25 cellular contexts compared by ENCODE assay signal in genomic region chr6:99980741-99981140, GRCh38. TPM values are rescaled to one million over a fixed set of nuclear protein-coding genes. Genes with fewer than 3 reads are reported as not detected.
"Had no signal": no experiment of that assay in that cellular context is flagged by ENCODE, and none has a peak within 500 bp of the region (broad histone marks: within the 10 kb centered on the region; RNA-seq: fewer than 3 reads in every experiment).

No MANE protein-coding gene starts in this region.

- H3K27ac ChIP-seq: colonic mucosa, coronary artery, dorsolateral prefrontal cortex, epithelial cell of prostate, esophagus muscularis mucosa, esophagus squamous epithelium, foreskin keratinocyte, gastrocnemius medialis, gastroesophageal sphincter, heart left ventricle, heart right ventricle had no signal

- H3K27me3 ChIP-seq: colonic mucosa, dorsolateral prefrontal cortex, esophagus muscularis mucosa, esophagus squamous epithelium, foreskin keratinocyte, gastrocnemius medialis, gastroesophageal sphincter, heart left ventricle, heart right ventricle had no signal

- H3K36me3 ChIP-seq: colonic mucosa, esophagus muscularis mucosa, esophagus squamous epithelium, gastrocnemius medialis, gastroesophageal sphincter, heart left ventricle, heart right ventricle had no signal

- H3K4me3 ChIP-seq: colonic mucosa, coronary artery, dorsolateral prefrontal cortex, esophagus muscularis mucosa, esophagus squamous epithelium, gastrocnemius medialis, gastroesophageal sphincter, heart left ventricle, heart right ventricle had no signal

- DNase-seq: colonic mucosa; cortex of kidney; dermis blood vessel endothelial cell; dorsolateral prefrontal cortex; effector CD4-positive, alpha-beta T cell; effector CD8-positive, alpha-beta T cell; effector memory CD4-positive, alpha-beta T cell; effector memory CD8-positive, alpha-beta T cell; endodermal cell; erythroblast; esophagus squamous epithelium; foreskin fibroblast; foreskin keratinocyte; foreskin melanocyte; gastrocnemius medialis; glutamatergic neuron; head of caudate nucleus; heart left ventricle; heart right ventricle had no signal

- H3K9me3 ChIP-seq: colonic mucosa, esophagus muscularis mucosa, esophagus squamous epithelium, gastrocnemius medialis, gastroesophageal sphincter, heart left ventricle, heart right ventricle had no signal

RNA-seq across cellular contexts. Expression of gene MCHR2, which starts 13.3 kb away (rescaled TPM):
- polyA plus RNA-seq: endothelial cell of umbilical vein, esophagus, foreskin keratinocyte, heart left ventricle, heart right ventricle had no signal
